21 cellular contexts compared by ENCODE assay signal in genomic region chr11:110261195-110262140, GRCh38. TPM values are rescaled to one million over a fixed set of nuclear protein-coding genes. Genes with fewer than 3 reads are reported as not detected.
A peak's percentile ranks its signal among the peaks of the same experiment; 100 is the strongest.
DNase-seq lines count a peak whose midpoint lies in the region; ATAC-seq, FAIRE-seq and TF ChIP-seq lines count a peak whose summit lies in the region.
"Had no signal": no experiment of that assay in that cellular context is flagged by ENCODE, and none has a peak within 500 bp of the region (broad histone marks: within the 10 kb centered on the region; RNA-seq: fewer than 3 reads in every experiment).

No MANE protein-coding gene starts in this region.

- no peak overlapping the region for H3K27ac Mint-ChIP-seq in activated T-helper 17 cell treated with anti-CD3 and anti-CD28 coated beads, Interleukin-2, amount 50 U/mL, for 72 hours

- no peak overlapping the region for H2AFZ ChIP-seq in endothelial cell of umbilical vein (ENCODE audit: low read depth, low read length)

- dilution Hi-C loops in endothelial cell of umbilical vein (cut with MboI; ENCODE audit: extremely low pct_ligation_motif_present, low sequenced_read_pairs): no loop called here

- peaks cover 27% of the 10 kb centered on the region for H3K79me2 ChIP-seq in endothelial cell of umbilical vein (ENCODE audit: control insufficient read depth, insufficient read depth, low read length)

- H3K4me1 Mint-ChIP-seq in activated T-helper 17 cell treated with anti-CD3 and anti-CD28 coated beads, Interleukin-2, amount 50 U/mL, for 72 hours: peaks cover 4% of the 10 kb centered on the region

- H4K20me1 ChIP-seq in endothelial cell of umbilical vein (replicated peaks; ENCODE audit: control insufficient read depth, extremely low read depth, insufficient read depth, low read length): no peaks in the 10 kb centered on the region

- DNase-seq in activated CD4-positive, CD25-positive, alpha-beta regulatory T cell treated with anti-CD3 and anti-CD28 coated beads, Interleukin-2, amount 50 U/mL, for 72 hours: no peak
- DNase-seq in endothelial cell of umbilical vein (ENCODE audit: low read depth, low spot score) (peak; percentile 57), pancreas (no peak), dedifferentiated amniotic fluid mesenchymal stem cell (ENCODE audit: extremely low spot score) (no peak), SKM-1 treated with dmso at 0.1 percent for 144 hours (lab: John Stamatoyannopoulos, UW; ENCODE audit: unreplicated experiment) (no peak)
- DNase-seq: Caco-2; GOT3; KG1; MG63; NCI-H1092 treated with DMSO at 0.1 percent for 48 hours; NCI-H1694; NCI-H2107; NCI-H345; NCI-H526 treated with DMSO at 0.1 percent for 48 hours; NK-92 treated with Interleukin-12 subunit alpha and Interleukin-12 subunit beta, amount 100 ng/mL, for 24 hours had no signal

- no peaks in the 10 kb centered on the region for H3K9me1 ChIP-seq in endothelial cell of umbilical vein (replicated peaks; ENCODE audit: control insufficient read depth, extremely low read depth, insufficient read depth, low read length)

- H3K36me3 ChIP-seq in endothelial cell of umbilical vein (ENCODE audit: control insufficient read depth in 2 of 2, extremely low read depth in 1 of 2, insufficient read depth in 2 of 2, low read length in 2 of 2): peaks cover 4 to 25% of the 10 kb centered on the region in 2 experiments
- peaks cover 0 to 36% (median 0%) of the 10 kb centered on the region in 3 donors for H3K36me3 ChIP-seq in pancreas

- TF ChIP-seq CTCF in endothelial cell of umbilical vein (IDR thresholded peaks at IDR 0.05; ENCODE audit: extremely low read depth in 1 of 2, insufficient read depth in 1 of 2, low read depth in 1 of 2, low read length in 2 of 2) (no peak), pancreas (IDR thresholded peaks at IDR 0.05) (no peak)

- intact Hi-C loops in endothelial cell of umbilical vein (cut with micrococcal nuclease) (no loop called here), pancreas (cut with DNase I) (no loop called here)

- CTCF ChIA-PET in endothelial cell of umbilical vein (lab: Charles Lee): interaction anchor here (1.0 kb wide), 2 partner anchors 19 to 106 kb away, joined by 3 read pairs; no protein-coding TSS in a partner anchor

- H3K4me3 Mint-ChIP-seq in activated T-helper 17 cell treated with anti-CD3 and anti-CD28 coated beads, Interleukin-2, amount 50 U/mL, for 72 hours: no peak overlapping the region

- POLR2A ChIA-PET in endothelial cell of umbilical vein (lab: Charles Lee): no interaction called here

- no peaks in the 10 kb centered on the region for H3K27me3 Mint-ChIP-seq in activated T-helper 17 cell treated with anti-CD3 and anti-CD28 coated beads, Interleukin-2, amount 50 U/mL, for 72 hours

- 94 to 97% methylated on average over 2 of the region's 2 CpGs for WGBS in pancreas, 2 donors

- BruUV-seq in endothelial cell of umbilical vein (replicated peaks; lab: Mats Ljungman, UMichigan): no TSS peak

- H3K4me3 ChIP-seq in endothelial cell of umbilical vein (replicated peaks in 1 of 3; ENCODE audit: insufficient read depth in 1 of 3, low read depth in 1 of 3, low read length in 3 of 3): no peak overlapping the region
- no peak overlapping the region for H3K4me3 ChIP-seq in pancreas
- H3K4me3 ChIP-seq: MG63 had no signal

- peaks cover 98% of the 10 kb centered on the region for H3K36me3 Mint-ChIP-seq in activated T-helper 17 cell treated with anti-CD3 and anti-CD28 coated beads, Interleukin-2, amount 50 U/mL, for 72 hours (ENCODE audit: low read depth)

- H3K9me3 ChIP-seq in endothelial cell of umbilical vein (replicated peaks; ENCODE audit: control insufficient read depth, insufficient read depth, low read length) (no peaks in the 10 kb centered on the region), pancreas (no peaks in the 10 kb centered on the region)
- H3K9me3 ChIP-seq: Caco-2, MG63 had no signal

- H3K27me3 ChIP-seq in endothelial cell of umbilical vein (ENCODE audit: control insufficient read depth in 2 of 2, insufficient read depth in 2 of 2, low read length in 2 of 2): no peaks in the 10 kb centered on the region
- H3K27me3 ChIP-seq in pancreas: no peaks in the 10 kb centered on the region
- H3K27me3 ChIP-seq: MG63 had no signal

- ATAC-seq in activated CD4-positive, CD25-positive, alpha-beta regulatory T cell treated with anti-CD3 and anti-CD28 coated beads, Interleukin-2, amount 50 U/mL, for 24 hours: peak; percentile 78 to 88
- peak; percentile 44 for ATAC-seq in activated T-helper 17 cell treated with anti-CD3 and anti-CD28 coated beads, Interleukin-2, amount 50 U/mL, for 72 hours (replicated peaks)
- ATAC-seq in pancreas (no peak), GM21786 (IDR thresholded peaks at IDR 0.05; ENCODE audit: unreplicated experiment) (no peak)

- peak overlapping the region; percentile 16 for H3K4me2 ChIP-seq in endothelial cell of umbilical vein (ENCODE audit: insufficient read depth, low read length)

- TF ChIP-seq POLR2A in endothelial cell of umbilical vein (IDR thresholded peaks at IDR 0.05; ENCODE audit: low read depth, low read length): no peak

- H3K9me3 Mint-ChIP-seq in activated T-helper 17 cell treated with anti-CD3 and anti-CD28 coated beads, Interleukin-2, amount 50 U/mL, for 72 hours: no peaks in the 10 kb centered on the region

- no peak for FAIRE-seq in endothelial cell of umbilical vein (lab: Jason Lieb, UNC)
- peak; percentile 9 for FAIRE-seq in pancreas (lab: Jason Lieb, UNC)
- FAIRE-seq: GM18507 had no signal

- H3K4me1 ChIP-seq in endothelial cell of umbilical vein (ENCODE audit: control insufficient read depth, extremely low read depth, insufficient read depth, low read length) (peaks cover 9% of the 10 kb centered on the region), pancreas (no peaks in the 10 kb centered on the region)
- H3K4me1 ChIP-seq: Caco-2 had no signal

- no peak overlapping the region for H3K9ac ChIP-seq in endothelial cell of umbilical vein (replicated peaks; ENCODE audit: extremely low read depth, insufficient read depth, low read length)

- H3K27ac ChIP-seq in endothelial cell of umbilical vein (ENCODE audit: insufficient read depth, low read depth, low read length): no peak overlapping the region
- H3K27ac ChIP-seq in pancreas: no peak overlapping the region
- H3K27ac ChIP-seq: 22Rv1, C4-2B had no signal

TF ChIP-seq in endothelial cell of umbilical vein, 7 proteins besides CTCF, POLR2A, EP300 and RAD21:
- peak; percentile 24 for TF ChIP-seq GATA2 (IDR thresholded peaks at IDR 0.05; ENCODE audit: insufficient read depth, insufficient read length, low read depth, low read length)
- TF ChIP-seq JUN (IDR thresholded peaks at IDR 0.05; ENCODE audit: borderline replicate concordance, insufficient read depth, insufficient read length, low read depth): no peak

RNA-seq across cellular contexts. Expression of gene RDX, which starts 34.9 kb away (rescaled TPM):
- 10 to 100 TPM; 83.2 to 95.6 TPM for total RNA-seq in activated T-helper 17 cell treated with anti-CD3 and anti-CD28 coated beads, Interleukin-2, amount 50 U/mL, for 72 hours
- 239 and 280 TPM in 2 replicates for total RNA-seq in endothelial cell of umbilical vein
- 33.3 and 47.9 TPM in 2 replicates for polyA plus RNA-seq in endothelial cell of umbilical vein
- 79.1 and 82.2 TPM in 2 replicates for polyA plus RNA-seq in endothelial cell of umbilical vein (2011; cell fraction: cytosol; rRNA removed)
- 117 and 139 TPM in 2 replicates for polyA plus RNA-seq in endothelial cell of umbilical vein (2011; cell fraction: nucleus; rRNA removed)
- polyA plus RNA-seq in endothelial cell of umbilical vein (2012): 142 and 171 TPM in 2 replicates
- 112 and 147 TPM in 2 replicates for polyA minus RNA-seq in endothelial cell of umbilical vein
- 67.5 TPM for polyA minus RNA-seq in endothelial cell of umbilical vein (2011; cell fraction: cytosol; rRNA and poly(A)+ RNA removed)
- polyA minus RNA-seq in endothelial cell of umbilical vein (2011; cell fraction: nucleus; rRNA and poly(A)+ RNA removed): 82.8 and 95.4 TPM in 2 replicates
- 10 to 100 TPM; 45.6 to 97.1 (median 58.9) TPM for total RNA-seq in pancreas
- polyA plus RNA-seq in pancreas: 10 to 100 TPM; 11.4 to 19.4 TPM

Comparison
In these comparisons a context has a peak if more than half of its experiments do, and no peak if none do; other contexts are left out.
1. ATAC-seq: peak in activated CD4-positive, CD25-positive, alpha-beta regulatory T cell treated with anti-CD3 and anti-CD28 coated beads, Interleukin-2, amount 50 U/mL, for 24 hours (2 of 2) and activated T-helper 17 cell treated with anti-CD3 and anti-CD28 coated beads, Interleukin-2, amount 50 U/mL, for 72 hours (single experiment); none in pancreas (0 of 4) and GM21786 (single experiment).